In the genomic region with DNA sequence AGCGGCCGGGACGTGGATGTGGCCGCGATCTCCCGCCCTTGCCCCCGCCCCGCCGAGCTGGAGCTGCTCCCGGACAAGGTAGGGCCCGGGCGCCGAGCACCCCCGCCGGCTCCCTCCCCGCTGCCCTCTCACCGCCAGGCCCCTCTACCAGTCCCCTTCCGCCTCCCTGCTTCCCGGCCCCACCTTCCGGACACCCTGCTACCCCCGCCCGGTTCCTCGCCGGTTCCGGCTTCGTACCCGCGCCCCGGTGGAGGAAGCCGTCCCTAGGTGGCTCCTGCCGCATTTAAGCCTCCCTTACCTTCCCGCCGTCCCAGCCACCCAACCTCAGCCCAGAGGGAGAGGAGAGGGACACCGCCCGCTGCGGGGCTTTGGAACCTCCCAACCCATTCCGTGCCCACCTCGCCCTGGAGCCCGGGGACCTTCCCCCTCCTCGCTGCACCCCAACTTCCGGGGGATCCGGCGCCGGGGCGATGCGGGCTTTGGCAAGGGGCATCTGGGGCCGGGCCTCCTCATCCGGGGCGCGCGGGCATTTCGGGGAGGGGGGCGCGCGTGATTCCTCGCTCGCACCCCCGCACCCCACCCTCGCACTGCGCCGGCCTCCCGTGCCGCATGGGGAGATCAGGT, we compare ENCODE assay signal across 1 cellular context.
TF ChIP-seq lines count a peak whose summit lies in the region.

No MANE protein-coding gene starts in this region.

TF ChIP-seq in K562, 482 proteins besides CTCF, POLR2A, EP300 and RAD21 (continued from another document and continues in another):
- TF ChIP-seq, protein P1, sequence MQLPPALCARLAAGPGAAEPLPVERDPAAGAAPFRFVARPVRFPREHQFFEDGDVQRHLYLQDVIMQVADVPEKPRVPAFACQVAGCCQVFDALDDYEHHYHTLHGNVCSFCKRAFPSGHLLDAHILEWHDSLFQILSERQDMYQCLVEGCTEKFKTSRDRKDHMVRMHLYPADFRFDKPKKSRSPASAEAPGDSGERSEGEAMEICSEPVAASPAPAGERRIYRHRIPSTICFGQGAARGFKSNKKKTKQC (CRISPR knock-in tag; IDR thresholded peaks at IDR 0.05), result peak; percentile 51; the same call in 1 of the 2 replicates
- TF ChIP-seq MAZ (CRISPR knock-in tag; conservative IDR thresholded peaks at IDR 0.05 in 1 of 2, IDR thresholded peaks at IDR 0.05 in 1 of 2), result peak; percentile 40 to 78; a peak in 2 of 4 replicates
- TF ChIP-seq EP400 (IDR thresholded peaks at IDR 0.05), result 0 out of 2 replicates have a peak, but pooled peaks have one; percentile 23
- TF ChIP-seq, protein P2, sequence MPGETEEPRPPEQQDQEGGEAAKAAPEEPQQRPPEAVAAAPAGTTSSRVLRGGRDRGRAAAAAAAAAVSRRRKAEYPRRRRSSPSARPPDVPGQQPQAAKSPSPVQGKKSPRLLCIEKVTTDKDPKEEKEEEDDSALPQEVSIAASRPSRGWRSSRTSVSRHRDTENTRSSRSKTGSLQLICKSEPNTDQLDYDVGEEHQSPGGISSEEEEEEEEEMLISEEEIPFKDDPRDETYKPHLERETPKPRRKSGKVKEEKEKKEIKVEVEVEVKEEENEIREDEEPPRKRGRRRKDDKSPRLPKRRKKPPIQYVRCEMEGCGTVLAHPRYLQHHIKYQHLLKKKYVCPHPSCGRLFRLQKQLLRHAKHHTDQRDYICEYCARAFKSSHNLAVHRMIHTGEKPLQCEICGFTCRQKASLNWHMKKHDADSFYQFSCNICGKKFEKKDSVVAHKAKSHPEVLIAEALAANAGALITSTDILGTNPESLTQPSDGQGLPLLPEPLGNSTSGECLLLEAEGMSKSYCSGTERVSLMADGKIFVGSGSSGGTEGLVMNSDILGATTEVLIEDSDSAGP (CRISPR knock-in tag; IDR thresholded peaks at IDR 0.05), result no peak
- no peak for TF ChIP-seq ZNF232 (CRISPR knock-in tag; IDR thresholded peaks at IDR 0.05)
- no peak for TF ChIP-seq PHF8 (IDR thresholded peaks at IDR 0.05; ENCODE audit: borderline replicate concordance, low read length)
- TF ChIP-seq, protein P3, sequence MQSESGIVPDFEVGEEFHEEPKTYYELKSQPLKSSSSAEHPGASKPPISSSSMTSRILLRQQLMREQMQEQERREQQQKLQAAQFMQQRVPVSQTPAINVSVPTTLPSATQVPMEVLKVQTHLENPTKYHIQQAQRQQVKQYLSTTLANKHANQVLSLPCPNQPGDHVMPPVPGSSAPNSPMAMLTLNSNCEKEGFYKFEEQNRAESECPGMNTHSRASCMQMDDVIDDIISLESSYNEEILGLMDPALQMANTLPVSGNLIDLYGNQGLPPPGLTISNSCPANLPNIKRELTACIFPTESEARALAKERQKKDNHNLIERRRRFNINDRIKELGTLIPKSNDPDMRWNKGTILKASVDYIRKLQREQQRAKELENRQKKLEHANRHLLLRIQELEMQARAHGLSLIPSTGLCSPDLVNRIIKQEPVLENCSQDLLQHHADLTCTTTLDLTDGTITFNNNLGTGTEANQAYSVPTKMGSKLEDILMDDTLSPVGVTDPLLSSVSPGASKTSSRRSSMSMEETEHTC (IDR thresholded peaks at IDR 0.05), result peak; percentile 34; the same call in 1 of the 2 replicates
- TF ChIP-seq CHD4 (IDR thresholded peaks at IDR 0.05; ENCODE audit: insufficient read depth, insufficient replicate concordance, low read depth, low read length, poor library complexity, severe bottlenecking), result peak; percentile 30
- TF ChIP-seq SMARCE1 (IDR thresholded peaks at IDR 0.05), result 0 out of 2 replicates have a peak, but pooled peaks have one; percentile 22
- TF ChIP-seq, protein P4, sequence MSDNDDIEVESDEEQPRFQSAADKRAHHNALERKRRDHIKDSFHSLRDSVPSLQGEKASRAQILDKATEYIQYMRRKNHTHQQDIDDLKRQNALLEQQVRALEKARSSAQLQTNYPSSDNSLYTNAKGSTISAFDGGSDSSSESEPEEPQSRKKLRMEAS (CRISPR knock-in tag; IDR thresholded peaks at IDR 0.05), result peak; percentile 22; the same call in 1 of the 2 replicates
- peak; percentile 24 for TF ChIP-seq RBM22 (IDR thresholded peaks at IDR 0.05; ENCODE audit: low read depth, low read length, poor library complexity, severe bottlenecking)
- peak; percentile 75 for TF ChIP-seq GABPA (tag; conservative IDR thresholded peaks at IDR 0.05; ENCODE audit: low read depth)
- TF ChIP-seq, protein P5, sequence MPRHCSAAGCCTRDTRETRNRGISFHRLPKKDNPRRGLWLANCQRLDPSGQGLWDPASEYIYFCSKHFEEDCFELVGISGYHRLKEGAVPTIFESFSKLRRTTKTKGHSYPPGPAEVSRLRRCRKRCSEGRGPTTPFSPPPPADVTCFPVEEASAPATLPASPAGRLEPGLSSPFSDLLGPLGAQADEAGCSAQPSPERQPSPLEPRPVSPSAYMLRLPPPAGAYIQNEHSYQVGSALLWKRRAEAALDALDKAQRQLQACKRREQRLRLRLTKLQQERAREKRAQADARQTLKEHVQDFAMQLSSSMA (CRISPR knock-in tag; IDR thresholded peaks at IDR 0.05), result no peak
- 0 out of 2 replicates have a peak, but pooled peaks have one; percentile 37 for TF ChIP-seq SMAD4 (CRISPR knock-in tag; conservative IDR thresholded peaks at IDR 0.05)
- TF ChIP-seq, protein P6, sequence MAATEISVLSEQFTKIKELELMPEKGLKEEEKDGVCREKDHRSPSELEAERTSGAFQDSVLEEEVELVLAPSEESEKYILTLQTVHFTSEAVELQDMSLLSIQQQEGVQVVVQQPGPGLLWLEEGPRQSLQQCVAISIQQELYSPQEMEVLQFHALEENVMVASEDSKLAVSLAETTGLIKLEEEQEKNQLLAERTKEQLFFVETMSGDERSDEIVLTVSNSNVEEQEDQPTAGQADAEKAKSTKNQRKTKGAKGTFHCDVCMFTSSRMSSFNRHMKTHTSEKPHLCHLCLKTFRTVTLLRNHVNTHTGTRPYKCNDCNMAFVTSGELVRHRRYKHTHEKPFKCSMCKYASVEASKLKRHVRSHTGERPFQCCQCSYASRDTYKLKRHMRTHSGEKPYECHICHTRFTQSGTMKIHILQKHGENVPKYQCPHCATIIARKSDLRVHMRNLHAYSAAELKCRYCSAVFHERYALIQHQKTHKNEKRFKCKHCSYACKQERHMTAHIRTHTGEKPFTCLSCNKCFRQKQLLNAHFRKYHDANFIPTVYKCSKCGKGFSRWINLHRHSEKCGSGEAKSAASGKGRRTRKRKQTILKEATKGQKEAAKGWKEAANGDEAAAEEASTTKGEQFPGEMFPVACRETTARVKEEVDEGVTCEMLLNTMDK (IDR thresholded peaks at IDR 0.05; ENCODE audit: borderline replicate concordance, insufficient read depth, low read depth, low read length, poor library complexity, severe bottlenecking), result peak; percentile 9
- TF ChIP-seq, protein P7, sequence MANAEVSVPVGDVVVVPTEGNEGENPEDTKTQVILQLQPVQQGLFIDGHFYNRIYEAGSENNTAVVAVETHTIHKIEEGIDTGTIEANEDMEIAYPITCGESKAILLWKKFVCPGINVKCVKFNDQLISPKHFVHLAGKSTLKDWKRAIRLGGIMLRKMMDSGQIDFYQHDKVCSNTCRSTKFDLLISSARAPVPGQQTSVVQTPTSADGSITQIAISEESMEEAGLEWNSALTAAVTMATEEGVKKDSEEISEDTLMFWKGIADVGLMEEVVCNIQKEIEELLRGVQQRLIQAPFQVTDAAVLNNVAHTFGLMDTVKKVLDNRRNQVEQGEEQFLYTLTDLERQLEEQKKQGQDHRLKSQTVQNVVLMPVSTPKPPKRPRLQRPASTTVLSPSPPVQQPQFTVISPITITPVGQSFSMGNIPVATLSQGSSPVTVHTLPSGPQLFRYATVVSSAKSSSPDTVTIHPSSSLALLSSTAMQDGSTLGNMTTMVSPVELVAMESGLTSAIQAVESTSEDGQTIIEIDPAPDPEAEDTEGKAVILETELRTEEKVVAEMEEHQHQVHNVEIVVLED (CRISPR knock-in tag; IDR thresholded peaks at IDR 0.05), result no peak
- no peak for TF ChIP-seq MTA2 (IDR thresholded peaks at IDR 0.05; ENCODE audit: low read depth)
- TF ChIP-seq ZC3H8 (IDR thresholded peaks at IDR 0.05), result no peak
- TF ChIP-seq, protein P8, sequence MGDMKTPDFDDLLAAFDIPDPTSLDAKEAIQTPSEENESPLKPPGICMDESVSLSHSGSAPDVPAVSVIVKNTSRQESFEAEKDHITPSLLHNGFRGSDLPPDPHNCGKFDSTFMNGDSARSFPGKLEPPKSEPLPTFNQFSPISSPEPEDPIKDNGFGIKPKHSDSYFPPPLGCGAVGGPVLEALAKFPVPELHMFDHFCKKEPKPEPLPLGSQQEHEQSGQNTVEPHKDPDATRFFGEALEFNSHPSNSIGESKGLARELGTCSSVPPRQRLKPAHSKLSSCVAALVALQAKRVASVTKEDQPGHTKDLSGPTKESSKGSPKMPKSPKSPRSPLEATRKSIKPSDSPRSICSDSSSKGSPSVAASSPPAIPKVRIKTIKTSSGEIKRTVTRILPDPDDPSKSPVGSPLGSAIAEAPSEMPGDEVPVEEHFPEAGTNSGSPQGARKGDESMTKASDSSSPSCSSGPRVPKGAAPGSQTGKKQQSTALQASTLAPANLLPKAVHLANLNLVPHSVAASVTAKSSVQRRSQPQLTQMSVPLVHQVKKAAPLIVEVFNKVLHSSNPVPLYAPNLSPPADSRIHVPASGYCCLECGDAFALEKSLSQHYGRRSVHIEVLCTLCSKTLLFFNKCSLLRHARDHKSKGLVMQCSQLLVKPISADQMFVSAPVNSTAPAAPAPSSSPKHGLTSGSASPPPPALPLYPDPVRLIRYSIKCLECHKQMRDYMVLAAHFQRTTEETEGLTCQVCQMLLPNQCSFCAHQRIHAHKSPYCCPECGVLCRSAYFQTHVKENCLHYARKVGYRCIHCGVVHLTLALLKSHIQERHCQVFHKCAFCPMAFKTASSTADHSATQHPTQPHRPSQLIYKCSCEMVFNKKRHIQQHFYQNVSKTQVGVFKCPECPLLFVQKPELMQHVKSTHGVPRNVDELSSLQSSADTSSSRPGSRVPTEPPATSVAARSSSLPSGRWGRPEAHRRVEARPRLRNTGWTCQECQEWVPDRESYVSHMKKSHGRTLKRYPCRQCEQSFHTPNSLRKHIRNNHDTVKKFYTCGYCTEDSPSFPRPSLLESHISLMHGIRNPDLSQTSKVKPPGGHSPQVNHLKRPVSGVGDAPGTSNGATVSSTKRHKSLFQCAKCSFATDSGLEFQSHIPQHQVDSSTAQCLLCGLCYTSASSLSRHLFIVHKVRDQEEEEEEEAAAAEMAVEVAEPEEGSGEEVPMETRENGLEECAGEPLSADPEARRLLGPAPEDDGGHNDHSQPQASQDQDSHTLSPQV (IDR thresholded peaks at IDR 0.05), result no peak
- no peak for TF ChIP-seq ARHGAP35 (IDR thresholded peaks at IDR 0.05; ENCODE audit: partially characterized antibody)
- TF ChIP-seq, protein P9, sequence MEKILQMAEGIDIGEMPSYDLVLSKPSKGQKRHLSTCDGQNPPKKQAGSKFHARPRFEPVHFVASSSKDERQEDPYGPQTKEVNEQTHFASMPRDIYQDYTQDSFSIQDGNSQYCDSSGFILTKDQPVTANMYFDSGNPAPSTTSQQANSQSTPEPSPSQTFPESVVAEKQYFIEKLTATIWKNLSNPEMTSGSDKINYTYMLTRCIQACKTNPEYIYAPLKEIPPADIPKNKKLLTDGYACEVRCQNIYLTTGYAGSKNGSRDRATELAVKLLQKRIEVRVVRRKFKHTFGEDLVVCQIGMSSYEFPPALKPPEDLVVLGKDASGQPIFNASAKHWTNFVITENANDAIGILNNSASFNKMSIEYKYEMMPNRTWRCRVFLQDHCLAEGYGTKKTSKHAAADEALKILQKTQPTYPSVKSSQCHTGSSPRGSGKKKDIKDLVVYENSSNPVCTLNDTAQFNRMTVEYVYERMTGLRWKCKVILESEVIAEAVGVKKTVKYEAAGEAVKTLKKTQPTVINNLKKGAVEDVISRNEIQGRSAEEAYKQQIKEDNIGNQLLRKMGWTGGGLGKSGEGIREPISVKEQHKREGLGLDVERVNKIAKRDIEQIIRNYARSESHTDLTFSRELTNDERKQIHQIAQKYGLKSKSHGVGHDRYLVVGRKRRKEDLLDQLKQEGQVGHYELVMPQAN (IDR thresholded peaks at IDR 0.05; ENCODE audit: borderline replicate concordance), result peak; percentile 50; the same call in 1 of the 2 replicates
- TF ChIP-seq ZNF174 (CRISPR knock-in tag; IDR thresholded peaks at IDR 0.05), result no peak
- TF ChIP-seq ZNF165 (CRISPR knock-in tag; IDR thresholded peaks at IDR 0.05; ENCODE audit: borderline replicate concordance), result 0 out of 2 replicates have a peak, but pooled peaks have one; percentile 26
- TF ChIP-seq, protein P10, sequence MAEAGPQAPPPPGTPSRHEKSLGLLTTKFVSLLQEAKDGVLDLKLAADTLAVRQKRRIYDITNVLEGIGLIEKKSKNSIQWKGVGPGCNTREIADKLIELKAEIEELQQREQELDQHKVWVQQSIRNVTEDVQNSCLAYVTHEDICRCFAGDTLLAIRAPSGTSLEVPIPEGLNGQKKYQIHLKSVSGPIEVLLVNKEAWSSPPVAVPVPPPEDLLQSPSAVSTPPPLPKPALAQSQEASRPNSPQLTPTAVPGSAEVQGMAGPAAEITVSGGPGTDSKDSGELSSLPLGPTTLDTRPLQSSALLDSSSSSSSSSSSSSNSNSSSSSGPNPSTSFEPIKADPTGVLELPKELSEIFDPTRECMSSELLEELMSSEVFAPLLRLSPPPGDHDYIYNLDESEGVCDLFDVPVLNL (CRISPR knock-in tag; IDR thresholded peaks at IDR 0.05; ENCODE audit: low read depth), result 0 out of 2 replicates have a peak, but pooled peaks have one; percentile 19
- TF ChIP-seq TAF1 (IDR thresholded peaks at IDR 0.05; ENCODE audit: control insufficient read depth, extremely low read depth, insufficient read depth, low read length, severe bottlenecking), result no peak
- TF ChIP-seq SIN3A (IDR thresholded peaks at IDR 0.05; ENCODE audit: borderline replicate concordance in 2 of 2, control insufficient read depth in 1 of 2, low read depth in 2 of 2, low read length in 2 of 2), result peak in 1 of 2 experiments; percentile 8; a peak in 2 of 4 replicates
- TF ChIP-seq, protein P11, sequence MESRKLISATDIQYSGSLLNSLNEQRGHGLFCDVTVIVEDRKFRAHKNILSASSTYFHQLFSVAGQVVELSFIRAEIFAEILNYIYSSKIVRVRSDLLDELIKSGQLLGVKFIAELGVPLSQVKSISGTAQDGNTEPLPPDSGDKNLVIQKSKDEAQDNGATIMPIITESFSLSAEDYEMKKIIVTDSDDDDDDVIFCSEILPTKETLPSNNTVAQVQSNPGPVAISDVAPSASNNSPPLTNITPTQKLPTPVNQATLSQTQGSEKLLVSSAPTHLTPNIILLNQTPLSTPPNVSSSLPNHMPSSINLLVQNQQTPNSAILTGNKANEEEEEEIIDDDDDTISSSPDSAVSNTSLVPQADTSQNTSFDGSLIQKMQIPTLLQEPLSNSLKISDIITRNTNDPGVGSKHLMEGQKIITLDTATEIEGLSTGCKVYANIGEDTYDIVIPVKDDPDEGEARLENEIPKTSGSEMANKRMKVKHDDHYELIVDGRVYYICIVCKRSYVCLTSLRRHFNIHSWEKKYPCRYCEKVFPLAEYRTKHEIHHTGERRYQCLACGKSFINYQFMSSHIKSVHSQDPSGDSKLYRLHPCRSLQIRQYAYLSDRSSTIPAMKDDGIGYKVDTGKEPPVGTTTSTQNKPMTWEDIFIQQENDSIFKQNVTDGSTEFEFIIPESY (CRISPR knock-in tag; IDR thresholded peaks at IDR 0.05), result no peak
- TF ChIP-seq TEAD1 (CRISPR knock-in tag; IDR thresholded peaks at IDR 0.05), result 0 out of 4 replicates have a peak, but pooled peaks of 1 of the 2 experiments have one; percentile 13
- TF ChIP-seq ELF4 (CRISPR knock-in tag; IDR thresholded peaks at IDR 0.05), result peak; percentile 77; the same call in 1 of the 2 replicates
- TF ChIP-seq ZBTB1 (CRISPR knock-in tag; IDR thresholded peaks at IDR 0.05; ENCODE audit: borderline replicate concordance, low read depth), result no peak
- peak; percentile 18 for TF ChIP-seq KDM5B (IDR thresholded peaks at IDR 0.05; ENCODE audit: insufficient replicate concordance, low read depth, low read length)
- TF ChIP-seq TAL1 (IDR thresholded peaks at IDR 0.05), result no peak
